Comparison of ENCODE assay signal across 25 cellular contexts in the genomic region with DNA sequence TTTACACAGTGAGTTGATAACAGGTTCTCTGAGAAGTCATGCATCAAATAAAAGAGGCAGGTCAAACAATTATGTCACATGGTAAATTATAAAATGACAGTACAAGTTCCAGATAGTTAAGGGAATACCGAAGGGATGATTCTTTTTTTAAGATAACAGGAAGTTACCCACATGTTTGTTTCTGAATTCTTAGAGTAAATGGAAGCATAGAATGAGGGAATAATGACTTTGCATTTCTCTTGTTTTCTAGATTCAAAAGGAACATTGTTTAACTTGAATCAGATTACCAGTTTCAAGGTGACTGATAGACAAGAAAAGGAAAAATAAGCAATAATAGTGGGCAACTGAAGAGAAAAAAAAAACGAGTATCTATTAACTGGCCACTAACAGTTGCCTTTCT.
"Had no signal": no experiment of that assay in that cellular context is flagged by ENCODE, and none has a peak within 500 bp of the region (broad histone marks: within the 10 kb centered on the region; RNA-seq: fewer than 3 reads in every experiment).

No MANE protein-coding gene starts in this region.

- ATAC-seq: heart right ventricle, left lung, natural killer cell, T-helper 17 cell had no signal

- H3K9me3 ChIP-seq: heart right ventricle, left lung, neutrophil, ovary, prostate gland, spleen, tibial artery had no signal

- H3K9me3 Mint-ChIP-seq: activated naive CD4-positive, alpha-beta T cell treated with anti-CD3 and anti-CD28 coated beads for 36 hours; activated naive CD8-positive, alpha-beta T cell treated with anti-CD3 and anti-CD28 coated beads, Interleukin-2, amount 10 ng/mL, durations not matched to agents 7 days and 5 days; mesothelial cell of epicardium; natural killer cell; stimulated activated naive CD8-positive, alpha-beta T cell treated with anti-CD3 and anti-CD28 coated beads, Interleukin-15, Interleukin-2, amounts not matched to agents 100 ng/mL and 50 ng/mL, for 24 hours had no signal

- H3K27ac ChIP-seq: heart right ventricle, left lung, neutrophil, ovary, prostate gland, spleen, tibial artery had no signal

- H3K4me1 Mint-ChIP-seq: activated naive CD8-positive, alpha-beta T cell treated with anti-CD3 and anti-CD28 coated beads, Interleukin-2, amount 10 ng/mL, durations not matched to agents 7 days and 5 days; mesothelial cell of epicardium; natural killer cell; T-helper 17 cell had no signal

- H3K27me3 ChIP-seq: heart right ventricle, left lung, neutrophil, ovary, spleen, tibial artery had no signal

- H3K36me3 ChIP-seq: ovary, prostate gland had no signal

- H3K27me3 Mint-ChIP-seq: activated naive CD8-positive, alpha-beta T cell treated with anti-CD3 and anti-CD28 coated beads, Interleukin-2, amount 10 ng/mL, durations not matched to agents 7 days and 5 days; stimulated activated naive CD8-positive, alpha-beta T cell treated with anti-CD3 and anti-CD28 coated beads, Interleukin-15, Interleukin-2, amounts not matched to agents 100 ng/mL and 50 ng/mL, for 24 hours; T-helper 17 cell had no signal

- H3K27ac Mint-ChIP-seq: activated naive CD4-positive, alpha-beta T cell treated with anti-CD3 and anti-CD28 coated beads for 36 hours; activated naive CD8-positive, alpha-beta T cell treated with anti-CD3 and anti-CD28 coated beads, Interleukin-2, amount 10 ng/mL, durations not matched to agents 7 days and 5 days; mesothelial cell of epicardium; natural killer cell; stimulated activated naive CD8-positive, alpha-beta T cell treated with anti-CD3 and anti-CD28 coated beads, Interleukin-15, Interleukin-2, amounts not matched to agents 100 ng/mL and 50 ng/mL, for 24 hours; T-helper 17 cell had no signal

- H3K4me1 ChIP-seq: heart right ventricle, left lung, prostate gland, spleen, tibial artery had no signal

- H3K4me3 ChIP-seq: heart right ventricle, left lung, ovary, prostate gland, spleen, tibial artery had no signal

- H3K4me3 Mint-ChIP-seq: activated naive CD4-positive, alpha-beta T cell treated with anti-CD3 and anti-CD28 coated beads for 36 hours; activated naive CD8-positive, alpha-beta T cell treated with anti-CD3 and anti-CD28 coated beads, Interleukin-2, amount 10 ng/mL, durations not matched to agents 7 days and 5 days; mesothelial cell of epicardium; natural killer cell; stimulated activated naive CD8-positive, alpha-beta T cell treated with anti-CD3 and anti-CD28 coated beads, Interleukin-15, Interleukin-2, amounts not matched to agents 100 ng/mL and 50 ng/mL, for 24 hours; T-helper 17 cell had no signal

- DNase-seq: activated CD4-positive, alpha-beta T cell treated with anti-CD3 and anti-CD28 coated beads for 4 hours; activated CD4-positive, alpha-beta T cell treated with anti-CD3 and anti-CD28 coated beads, Interleukin-2, amount 50 U/mL, for 48 hours; activated CD4-positive, CD25-positive, alpha-beta regulatory T cell; activated CD8-positive, alpha-beta memory T cell treated with anti-CD3 and anti-CD28 coated beads, Interleukin-2, amount 50 U/mL, for 48 hours; activated effector memory CD4-positive, alpha-beta T cell treated with Interleukin-2 at 50 U/mL for 16 hours; activated naive CD4-positive, alpha-beta T cell treated with anti-CD3 and anti-CD28 coated beads for 36 hours; activated naive CD8-positive, alpha-beta T cell treated with anti-CD3 and anti-CD28 coated beads, Interleukin-2, amount 10 ng/mL, durations not matched to agents 7 days and 5 days; activated T-cell treated with anti-CD3 and anti-CD28 coated beads, Interleukin-2, amount 50 U/mL, for 48 hours; amygdala; erythroblast; foreskin fibroblast; heart right ventricle; kidney glomerular epithelial cell; left lung; natural killer cell; ovary; spleen; stimulated activated CD4-positive, alpha-beta T cell treated with anti-CD3 and anti-CD28 coated beads, Interleukin-4, amount 100 ng/mL, for 4 hours; substantia nigra; T-helper 17 cell; tibial artery had no signal
